ENCODE assay signal across 19 cellular contexts in genomic region chr5:50302815-50303490, GRCh38.
A peak's percentile ranks its signal among the peaks of the same experiment; 100 is the strongest.
DNase-seq lines count a peak whose midpoint lies in the region; ATAC-seq and TF ChIP-seq lines count a peak whose summit lies in the region.
"Had no signal": no experiment of that assay in that cellular context is flagged by ENCODE, and none has a peak within 500 bp of the region (broad histone marks: within the 10 kb centered on the region; RNA-seq: fewer than 3 reads in every experiment).

No MANE protein-coding gene starts in this region.

- no peaks in the 10 kb centered on the region for H3K4me1 ChIP-seq in neuronal stem cell (ENCODE audit: control insufficient read depth in 2 of 2, insufficient read depth in 1 of 2, low read depth in 1 of 2, low read length in 2 of 2)
- H3K4me1 ChIP-seq: body of pancreas, gastroesophageal sphincter had no signal

- H4K91ac ChIP-seq in neuronal stem cell (ENCODE audit: low read depth, low read length, poor library complexity): no peak overlapping the region

- no peak overlapping the region for H2BK12ac ChIP-seq in neuronal stem cell (ENCODE audit: low read length)

- H3K4me3 Mint-ChIP-seq in Calu3 (ENCODE audit: low read depth, unreplicated experiment): peak overlapping the region; percentile 21
- H3K4me3 Mint-ChIP-seq: H9; natural killer cell; stimulated activated memory B cell treated with anti-CD40 and anti-IgM and Interleukin-4, amounts not matched to agents 10 μg/mL and 1 μg/mL and 100 μg/mL, for 72 hours had no signal

- H3K18ac ChIP-seq in neuronal stem cell (ENCODE audit: low read length): no peak overlapping the region

- CTCF ChIA-PET in Calu3 (lab: Charles Lee): interaction anchor here (1.7 to 2.2 kb wide), 2 partner anchors 13 to 16 kb away, joined by 5 read pairs; no protein-coding TSS in a partner anchor

- H3K14ac ChIP-seq in neuronal stem cell (ENCODE audit: low read length): no peak overlapping the region

- no CpG with 5 or more reads among the region's 3 CpGs for WGBS in neuronal stem cell (ENCODE audit: extremely low coverage in 2 of 2, insufficient read length in 2 of 2, insufficient replicate concordance in 1 of 2), 2 donors

- no peak overlapping the region for H2BK120ac ChIP-seq in neuronal stem cell (ENCODE audit: low read depth, low read length)

- no peak overlapping the region for H3K4me3 ChIP-seq in neuronal stem cell (ENCODE audit: low read length in 2 of 2)
- H3K4me3 ChIP-seq: BLaER1 treated with 17β-estradiol and CSF1 and Interleukin-3, amounts not matched to agents 10 nM and 100 nM; body of pancreas; gastroesophageal sphincter had no signal

- H3K27me3 Mint-ChIP-seq in Calu3 (ENCODE audit: unreplicated experiment): no peaks in the 10 kb centered on the region
- H3K27me3 Mint-ChIP-seq: stimulated activated memory B cell treated with anti-CD40 and anti-IgM and Interleukin-4, amounts not matched to agents 10 μg/mL and 1 μg/mL and 100 μg/mL, for 72 hours had no signal

- H3K9me3 ChIP-seq in neuronal stem cell (replicated peaks in 1 of 2; ENCODE audit: control insufficient read depth in 2 of 2, insufficient read depth in 1 of 2, low read depth in 1 of 2, low read length in 2 of 2): peaks cover 0 to 4% of the 10 kb centered on the region in 2 donors
- H3K9me3 ChIP-seq: body of pancreas, gastroesophageal sphincter had no signal

- H2BK15ac ChIP-seq in neuronal stem cell (ENCODE audit: low read length): no peak overlapping the region

- no peak for ATAC-seq in left lobe of liver
- ATAC-seq in HG03108 (IDR thresholded peaks at IDR 0.05; ENCODE audit: unreplicated experiment): no peak
- ATAC-seq in HG03378 (IDR thresholded peaks at IDR 0.05; ENCODE audit: unreplicated experiment): no peak
- ATAC-seq: body of pancreas; gastroesophageal sphincter; left colon; natural killer cell; stimulated activated memory B cell treated with anti-CD40 and anti-IgM and Interleukin-4, amounts not matched to agents 10 μg/mL and 1 μg/mL and 100 μg/mL, for 72 hours had no signal

- H3K4me1 Mint-ChIP-seq in Calu3 (ENCODE audit: low read depth, unreplicated experiment): peaks cover 36% of the 10 kb centered on the region
- H3K4me1 Mint-ChIP-seq: H9, natural killer cell had no signal

- no peak overlapping the region for H3K9ac ChIP-seq in neuronal stem cell (ENCODE audit: low read depth, low read length, poor library complexity)
- H3K9ac ChIP-seq: BLaER1 treated with 17β-estradiol and CSF1 and Interleukin-3, amounts not matched to agents 10 nM and 100 nM had no signal

- intact Hi-C loops in Calu3 (cut with micrococcal nuclease; ENCODE audit: unreplicated experiment): no loop called here

- H3K79me1 ChIP-seq in neuronal stem cell (ENCODE audit: low read depth, low read length): no peaks in the 10 kb centered on the region

- no peak overlapping the region for H3K23ac ChIP-seq in neuronal stem cell (ENCODE audit: low read depth, low read length, poor library complexity)

- no peak overlapping the region for H2AK5ac ChIP-seq in neuronal stem cell (ENCODE audit: low read depth, low read length)

- H3K27ac Mint-ChIP-seq in Calu3 (ENCODE audit: unreplicated experiment): peak overlapping the region; percentile 97
- H3K27ac Mint-ChIP-seq: H9; natural killer cell; stimulated activated memory B cell treated with anti-CD40 and anti-IgM and Interleukin-4, amounts not matched to agents 10 μg/mL and 1 μg/mL and 100 μg/mL, for 72 hours had no signal

- no peak overlapping the region for H2AFZ ChIP-seq in neuronal stem cell (ENCODE audit: low read length)

- H3K36me3 ChIP-seq in neuronal stem cell (replicated peaks in 1 of 2; ENCODE audit: control insufficient read depth in 2 of 2, insufficient read depth in 2 of 2, low read length in 2 of 2): no peaks in the 10 kb centered on the region
- H3K36me3 ChIP-seq: BLaER1 treated with 17β-estradiol and CSF1 and Interleukin-3, amounts not matched to agents 10 nM and 100 nM; gastroesophageal sphincter had no signal

- H3K4ac ChIP-seq in neuronal stem cell (ENCODE audit: low read length): no peak overlapping the region

- H3K36me3 Mint-ChIP-seq in Calu3 (ENCODE audit: insufficient read depth, unreplicated experiment): peaks cover 14% of the 10 kb centered on the region
- H3K36me3 Mint-ChIP-seq: natural killer cell had no signal

- no peak for TF ChIP-seq CTCF in Calu3 (IDR thresholded peaks at IDR 0.05; ENCODE audit: unreplicated experiment)

- no TSS peak for BruUV-seq in Calu3 (replicated peaks; lab: Mats Ljungman, UMichigan)

- DNase-seq in Calu3 (peak; percentile 28), HT1080 (ENCODE audit: low read depth) (peak; percentile 95), SW480 (ENCODE audit: low spot score) (peak; percentile 5), kidney glomerular epithelial cell (lab: John Stamatoyannopoulos, UW) (peak; percentile 90), left lobe of liver (ENCODE audit: low spot score) (no peak), neuronal stem cell (ENCODE audit: low spot score) (no peak)
- DNase-seq: body of pancreas; GF-D8; H9; left colon; natural killer cell; NCI-H345; retina; stimulated activated CD4-positive, alpha-beta T cell treated with anti-CD3 and anti-CD28 coated beads, Interleukin-4, amount 100 ng/mL, for 1 hour had no signal

- H3K27me3 ChIP-seq in neuronal stem cell (ENCODE audit: control insufficient read depth in 3 of 3, insufficient read depth in 3 of 3, low read depth in 1 of 3, low read length in 3 of 3): no peaks in the 10 kb centered on the region
- H3K27me3 ChIP-seq: BLaER1 treated with 17β-estradiol and CSF1 and Interleukin-3, amounts not matched to agents 10 nM and 100 nM; body of pancreas; gastroesophageal sphincter had no signal

- peaks cover 3% of the 10 kb centered on the region for H3K9me3 Mint-ChIP-seq in Calu3 (ENCODE audit: low read depth, unreplicated experiment)

- no peak overlapping the region for H3K27ac ChIP-seq in neuronal stem cell (replicated peaks; ENCODE audit: low read length)
- H3K27ac ChIP-seq: BLaER1 treated with 17β-estradiol and CSF1 and Interleukin-3, amounts not matched to agents 10 nM and 100 nM; body of pancreas; gastroesophageal sphincter had no signal

- no peak overlapping the region for H2BK5ac ChIP-seq in neuronal stem cell (ENCODE audit: low read length)

- H4K8ac ChIP-seq in neuronal stem cell (ENCODE audit: low read depth, low read length): no peak overlapping the region

- H3K4me2 ChIP-seq in neuronal stem cell (ENCODE audit: insufficient read depth, low read length, poor library complexity, severe bottlenecking): no peak overlapping the region
- H3K4me2 ChIP-seq: BLaER1 treated with 17β-estradiol and CSF1 and Interleukin-3, amounts not matched to agents 10 nM and 100 nM had no signal

Comparison
In these comparisons a context has a peak if more than half of its experiments do, and no peak if none do; other contexts are left out.
1. DNase-seq: peak in Calu3 (single experiment), HT1080 (single experiment), SW480 (single experiment) and kidney glomerular epithelial cell (single experiment); none in left lobe of liver (single experiment) and neuronal stem cell (single experiment).